ENCODE assay signal across 15 cellular contexts in the genomic region with DNA sequence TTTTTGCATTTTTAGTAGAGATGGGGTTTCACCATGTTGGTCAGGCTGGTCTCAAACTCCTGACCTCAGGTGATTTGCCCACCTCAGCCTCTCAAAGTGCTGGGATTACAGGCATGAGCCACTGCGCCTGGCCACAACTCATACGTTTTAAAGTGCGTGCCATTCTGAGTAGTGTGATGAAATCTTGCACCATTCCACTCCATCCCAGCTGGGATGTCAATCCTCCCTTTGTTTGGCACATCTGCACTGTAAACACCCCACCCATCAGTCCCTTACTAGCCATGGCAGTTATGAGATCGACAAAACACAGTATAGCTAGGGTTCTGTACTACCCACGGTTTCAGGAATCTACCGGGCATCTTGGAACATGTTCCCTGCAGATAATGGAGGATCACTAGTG. TPM values are rescaled to one million over a fixed set of nuclear protein-coding genes. Genes with fewer than 3 reads are reported as not detected.
"Had no signal": no experiment of that assay in that cellular context is flagged by ENCODE, and none has a peak within 500 bp of the region (broad histone marks: within the 10 kb centered on the region; RNA-seq: fewer than 3 reads in every experiment).

No MANE protein-coding gene starts in this region.

RNA-seq across cellular contexts. Expression of a gene that starts 9.2 kb away (rescaled TPM):
- total RNA-seq: activated B cell treated with CpG ODN at 0.5 μM for 24 hours had no signal

RNA-seq across cellular contexts. Expression of a gene that starts 16.0 kb away (rescaled TPM):
- total RNA-seq: activated B cell treated with CpG ODN at 0.5 μM for 24 hours; activated CD8-positive, alpha-beta T cell treated with anti-CD3 and anti-CD28 coated beads for 36 hours; activated T-cell treated with anti-CD3 and anti-CD28 coated beads, Interleukin-2, amount 50 U/mL, for 4 hours; activated T-helper 17 cell treated with anti-CD3 and anti-CD28 coated beads, Interleukin-2, amount 50 U/mL, for 72 hours; astrocyte; bronchial epithelial cell; cardiac septum; cerebellum; dorsolateral prefrontal cortex; endodermal cell; gastroesophageal sphincter; glomerular endothelial cell; T-cell; T-helper 2 cell treated with Interferon-gamma antibody and Interleukin-4, amounts not matched to agents 100 ng/mL and 5 ng/mL, for 36 hours had no signal

RNA-seq across cellular contexts. Expression of a gene that starts 48.7 kb away (rescaled TPM):
- total RNA-seq: activated B cell treated with CpG ODN at 0.5 μM for 24 hours; activated CD8-positive, alpha-beta T cell treated with anti-CD3 and anti-CD28 coated beads for 36 hours; activated T-cell treated with anti-CD3 and anti-CD28 coated beads, Interleukin-2, amount 50 U/mL, for 4 hours; activated T-helper 17 cell treated with anti-CD3 and anti-CD28 coated beads, Interleukin-2, amount 50 U/mL, for 72 hours; astrocyte; bronchial epithelial cell; cardiac septum; cerebellum; dorsolateral prefrontal cortex; endodermal cell; gastroesophageal sphincter; glomerular endothelial cell; T-cell; T-helper 2 cell treated with Interferon-gamma antibody and Interleukin-4, amounts not matched to agents 100 ng/mL and 5 ng/mL, for 36 hours had no signal
- polyA plus RNA-seq: adipose tissue had no signal
